Comparison of ENCODE assay signal across 10 cellular contexts in genomic region chr11:7520981-7521487, GRCh38. TPM values are rescaled to one million over a fixed set of nuclear protein-coding genes. Genes with fewer than 3 reads are reported as not detected.
A peak's percentile ranks its signal among the peaks of the same experiment; 100 is the strongest.
DNase-seq lines count a peak whose midpoint lies in the region; ATAC-seq and FAIRE-seq lines count a peak whose summit lies in the region.
"Had no signal": no experiment of that assay in that cellular context is flagged by ENCODE, and none has a peak within 500 bp of the region (broad histone marks: within the 10 kb centered on the region; RNA-seq: fewer than 3 reads in every experiment).

No MANE protein-coding gene starts in this region.

- no peaks in the 10 kb centered on the region for H3K27me3 ChIP-seq in naive thymus-derived CD4-positive, alpha-beta T cell (ENCODE audit: control insufficient read depth in 2 of 2, insufficient read depth in 2 of 2, low read length in 2 of 2)
- H3K27me3 ChIP-seq in CD4-positive, alpha-beta memory T cell (ENCODE audit: insufficient read depth, low read length) = no peaks in the 10 kb centered on the region

- no peaks in the 10 kb centered on the region for H3K9me3 ChIP-seq in naive thymus-derived CD4-positive, alpha-beta T cell (ENCODE audit: control insufficient read depth in 2 of 3, low read length in 3 of 3)
- no peaks in the 10 kb centered on the region for H3K9me3 ChIP-seq in CD4-positive, alpha-beta memory T cell (ENCODE audit: control insufficient read depth in 1 of 2, low read length in 2 of 2)

- H3K4me1 Mint-ChIP-seq in naive thymus-derived CD4-positive, alpha-beta T cell = peaks cover 17 to 63% (median 37%) of the 10 kb centered on the region in 7 donors
- peaks cover 23 to 67% (median 28%) of the 10 kb centered on the region in 4 donors for H3K4me1 Mint-ChIP-seq in CD4-positive, alpha-beta memory T cell

- FAIRE-seq in HTR-8/SVneo (lab: Jason Lieb, UNC) = no peak

- no peak overlapping the region for H3K27ac Mint-ChIP-seq in naive thymus-derived CD4-positive, alpha-beta T cell
- H3K27ac Mint-ChIP-seq in CD4-positive, alpha-beta memory T cell = no peak overlapping the region

- intact Hi-C loops in naive thymus-derived CD4-positive, alpha-beta T cell (cut with micrococcal nuclease) = loop anchor here in 1 of 2 donors (2.0 kb wide), 1 partner anchor 18 kb away; no protein-coding TSS in a partner anchor
- intact Hi-C loops in CD4-positive, alpha-beta memory T cell (cut with micrococcal nuclease) = loop anchor here (10.0 kb wide), 1 partner anchor 1164 kb away; the partner anchor contains the start of genes RPL27A and TRIM66

- CTCF ChIA-PET in naive thymus-derived CD4-positive, alpha-beta T cell (lab: Charles Lee) = interaction anchor here (0.7 to 1.7 kb wide), 5 partner anchors 7 to 1084 kb away, joined by 3 to 7 read pairs (median 7); partner anchors contain the start of gene PPFIBP2
- CTCF ChIA-PET in CD4-positive, alpha-beta memory T cell (lab: Charles Lee; ENCODE audit: partially characterized antibody) = interaction anchor here (0.8 to 5.1 kb wide), 7 partner anchors 8 to 174 kb away, joined by 3 to 34 read pairs (median 5); partner anchors contain the start of gene PPFIBP2

- no peak overlapping the region for H3K4me3 Mint-ChIP-seq in naive thymus-derived CD4-positive, alpha-beta T cell
- H3K4me3 Mint-ChIP-seq in CD4-positive, alpha-beta memory T cell = no peak overlapping the region

- H3K36me3 Mint-ChIP-seq in naive thymus-derived CD4-positive, alpha-beta T cell = peaks cover 0 to 19% (median 10%) of the 10 kb centered on the region in 5 donors
- H3K36me3 Mint-ChIP-seq in CD4-positive, alpha-beta memory T cell = peaks cover 0 to 9% of the 10 kb centered on the region in 2 donors

- DNase-seq in NCI-H82 (lab: John Stamatoyannopoulos, UW) = peak; percentile 69
- DNase-seq in naive thymus-derived CD4-positive, alpha-beta T cell = peak in 1 of 9 donors; percentile 12
- no peak for DNase-seq in CD4-positive, alpha-beta memory T cell
- DNase-seq in HCEC 1CT = no peak
- no peak for DNase-seq in SW 1271 (lab: John Stamatoyannopoulos, UW)
- DNase-seq in HTR-8/SVneo (ENCODE audit: insufficient read length, low spot score) = no peak

- H3K9me3 Mint-ChIP-seq in naive thymus-derived CD4-positive, alpha-beta T cell = peaks cover 0 to 6% (median 0%) of the 10 kb centered on the region in 11 donors
- H3K9me3 Mint-ChIP-seq in CD4-positive, alpha-beta memory T cell = peaks cover 0 to 2% (median 0%) of the 10 kb centered on the region in 8 donors

- ATAC-seq in GM18861 (IDR thresholded peaks at IDR 0.05; ENCODE audit: unreplicated experiment) (peak; percentile 86), HG02623 (IDR thresholded peaks at IDR 0.05; ENCODE audit: unreplicated experiment) (peak; percentile 77)
- peak; percentile 75 for ATAC-seq in naive thymus-derived CD4-positive, alpha-beta T cell

- peak overlapping the region; percentile 54 for H3K27ac ChIP-seq in naive thymus-derived CD4-positive, alpha-beta T cell (ENCODE audit: low read depth, low read length)
- H3K27ac ChIP-seq in CD4-positive, alpha-beta memory T cell (ENCODE audit: low read depth, low read length) = no peak overlapping the region
- H3K27ac ChIP-seq: epithelial cell of prostate had no signal

- peaks cover 4 to 64% of the 10 kb centered on the region in 2 donors for H3K4me1 ChIP-seq in naive thymus-derived CD4-positive, alpha-beta T cell (ENCODE audit: control insufficient read depth in 2 of 2, insufficient read depth in 2 of 2, low read length in 2 of 2)
- peaks cover 47% of the 10 kb centered on the region for H3K4me1 ChIP-seq in CD4-positive, alpha-beta memory T cell (ENCODE audit: insufficient read depth, low read length)

- no peaks in the 10 kb centered on the region for H3K36me3 ChIP-seq in naive thymus-derived CD4-positive, alpha-beta T cell (ENCODE audit: control insufficient read depth in 2 of 3, insufficient read depth in 3 of 3, low read length in 3 of 3)
- H3K36me3 ChIP-seq in CD4-positive, alpha-beta memory T cell (ENCODE audit: insufficient read depth, low read length) = no peaks in the 10 kb centered on the region

- H3K27me3 Mint-ChIP-seq in naive thymus-derived CD4-positive, alpha-beta T cell = peaks cover 0 to 13% (median 0%) of the 10 kb centered on the region in 5 donors
- H3K27me3 Mint-ChIP-seq in CD4-positive, alpha-beta memory T cell = no peaks in the 10 kb centered on the region

- POLR2A ChIA-PET in naive thymus-derived CD4-positive, alpha-beta T cell (lab: Charles Lee) = interaction anchor here (0.7 to 6.8 kb wide), 8 partner anchors 8 to 466 kb away, joined by 3 to 45 read pairs (median 4); partner anchors contain the start of genes EIF3F and PPFIBP2
- POLR2A ChIA-PET in CD4-positive, alpha-beta memory T cell (lab: Charles Lee; ENCODE audit: partially characterized antibody) = interaction anchor here (0.6 to 1.6 kb wide), 2 partner anchors 13 to 17 kb away, joined by 3 to 6 read pairs; no protein-coding TSS in a partner anchor

- peak overlapping the region; percentile 22 for H3K4me3 ChIP-seq in naive thymus-derived CD4-positive, alpha-beta T cell (ENCODE audit: low read length)
- no peak overlapping the region for H3K4me3 ChIP-seq in CD4-positive, alpha-beta memory T cell (ENCODE audit: low read length in 2 of 2)

RNA-seq across cellular contexts. Expression of gene PPFIBP2, which starts 7.2 kb away (rescaled TPM):
- total RNA-seq in naive thymus-derived CD4-positive, alpha-beta T cell = 10 to 100 TPM in 4 of 5 experiments, 1 to 10 TPM in 1; 5.7 to 55.6 (median 45.9) TPM
- 10 to 100 TPM in 1 of 2 donors, 1 to 10 TPM in 1; 7.0 to 29.4 TPM for polyA plus RNA-seq in naive thymus-derived CD4-positive, alpha-beta T cell
- 10 to 100 TPM; 18.5 to 22.0 TPM for total RNA-seq in CD4-positive, alpha-beta memory T cell
- 10 to 100 TPM in 1 of 2 donors, 1 to 10 TPM in 1; 4.0 to 19.5 TPM for polyA plus RNA-seq in CD4-positive, alpha-beta memory T cell

RNA-seq across cellular contexts. Expression of gene OLFML1, which starts 35.7 kb away (rescaled TPM):
- not detected for total RNA-seq in naive thymus-derived CD4-positive, alpha-beta T cell
- under 1 TPM in 1 of 2 donors, not detected in 1; 0.18 TPM for polyA plus RNA-seq in naive thymus-derived CD4-positive, alpha-beta T cell
- total RNA-seq in CD4-positive, alpha-beta memory T cell = not detected
- polyA plus RNA-seq in CD4-positive, alpha-beta memory T cell = not detected
- total RNA-seq: renal cortical epithelial cell had no signal
